17 cellular contexts compared by ENCODE assay signal in genomic region chr16:85258166-85258565, GRCh38.
A peak's percentile ranks its signal among the peaks of the same experiment; 100 is the strongest.
DNase-seq lines count a peak whose midpoint lies in the region; ATAC-seq and TF ChIP-seq lines count a peak whose summit lies in the region.
"Had no signal": no experiment of that assay in that cellular context is flagged by ENCODE, and none has a peak within 500 bp of the region (broad histone marks: within the 10 kb centered on the region; RNA-seq: fewer than 3 reads in every experiment).

No MANE protein-coding gene starts in this region.

- no peaks in the 10 kb centered on the region for H3K4me1 ChIP-seq in endodermal cell (ENCODE audit: control insufficient read depth, insufficient read depth, low read length)
- H3K4me1 ChIP-seq in HAP-1 = no peaks in the 10 kb centered on the region
- H3K4me1 ChIP-seq: Peyer's patch had no signal

- ATAC-seq in HG03175 (IDR thresholded peaks at IDR 0.05; ENCODE audit: unreplicated experiment) = no peak

- 88% methylated on average over 9 to 12 of the region's 12 CpGs for WGBS in endodermal cell (ENCODE audit: insufficient coverage in 1 of 2, insufficient read length in 1 of 2), 2 experiments

- no peaks in the 10 kb centered on the region for H3K36me3 Mint-ChIP-seq in endodermal cell (ENCODE audit: low read depth)
- H3K36me3 Mint-ChIP-seq: CD4-positive, alpha-beta memory T cell had no signal

- H3K4me1 Mint-ChIP-seq in endodermal cell = peaks cover 2% of the 10 kb centered on the region

- no peaks in the 10 kb centered on the region for H3K27me3 Mint-ChIP-seq in endodermal cell (ENCODE audit: insufficient read depth)

- H3K27ac Mint-ChIP-seq in endodermal cell = no peak overlapping the region
- H3K27ac Mint-ChIP-seq: CD4-positive, alpha-beta memory T cell had no signal

- TF ChIP-seq CTCF in endodermal cell (conservative IDR thresholded peaks at IDR 0.05) = no peak

- H3K36me3 ChIP-seq in endodermal cell (ENCODE audit: control insufficient read depth, insufficient read depth, low read length) (no peaks in the 10 kb centered on the region), HAP-1 (replicated peaks) (no peaks in the 10 kb centered on the region)
- H3K36me3 ChIP-seq: Peyer's patch had no signal

- H3K4me3 Mint-ChIP-seq in endodermal cell = no peak overlapping the region
- H3K4me3 Mint-ChIP-seq: CD4-positive, alpha-beta memory T cell had no signal

- no peak overlapping the region for H3K9ac ChIP-seq in endodermal cell (ENCODE audit: extremely low read depth, low read length, poor library complexity, severe bottlenecking)
- H3K9ac ChIP-seq: KMS-11 had no signal

- H3K27me3 ChIP-seq in endodermal cell (ENCODE audit: control insufficient read depth, insufficient read depth, low read length, poor library complexity, severe bottlenecking) (no peaks in the 10 kb centered on the region), HAP-1 (ENCODE audit: low read depth) (no peaks in the 10 kb centered on the region)
- H3K27me3 ChIP-seq: Peyer's patch had no signal

- in situ Hi-C loops in HAP-1 (cut with MboI; ENCODE audit: low sequenced_read_pairs) = no loop called here

- H3K9me3 Mint-ChIP-seq in endodermal cell = no peaks in the 10 kb centered on the region
- H3K9me3 Mint-ChIP-seq: CD4-positive, alpha-beta memory T cell had no signal

- H3K9me3 ChIP-seq in endodermal cell (ENCODE audit: control insufficient read depth, low read length) = no peaks in the 10 kb centered on the region
- no peaks in the 10 kb centered on the region for H3K9me3 ChIP-seq in HAP-1
- H3K9me3 ChIP-seq: Peyer's patch had no signal

- peak overlapping the region; percentile 79 for H3K27ac ChIP-seq in endodermal cell (ENCODE audit: low read depth, low read length)
- H3K27ac ChIP-seq: KMS-11, Peyer's patch had no signal

- DNase-seq in NCI-H82 (lab: John Stamatoyannopoulos, UW) = peak; percentile 55
- DNase-seq in NCI-H82 treated with DMSO at 0.1 percent for 48 hours (lab: John Stamatoyannopoulos, UW; ENCODE audit: unreplicated experiment) = no peak
- peak; percentile 82 for DNase-seq in NCI-H2171 treated with DMSO at 0.1 percent for 48 hours (lab: John Stamatoyannopoulos, UW)
- DNase-seq in endodermal cell = no peak
- DNase-seq in HAP-1 (ENCODE audit: low spot score in 2 of 2) = no peak
- DNase-seq in COLO668 (lab: John Stamatoyannopoulos, UW; ENCODE audit: unreplicated experiment) = no peak
- DNase-seq: DMS53, GF-D8, IMR-90, NCI-H1105 treated with DMSO at 0.1 percent for 48 hours, NCI-H2029 treated with DMSO at 0.1 percent for 48 hours, NCI-H446 treated with DMSO at 0.1 percent for 48 hours, NCI-H748 treated with DMSO at 0.1 percent for 48 hours, Peyer's patch had no signal

- no peak overlapping the region for H3K4me3 ChIP-seq in endodermal cell (ENCODE audit: low read length)
- H3K4me3 ChIP-seq in HAP-1 = no peak overlapping the region
- H3K4me3 ChIP-seq: Peyer's patch had no signal

Comparison
In these comparisons a context has a peak if more than half of its experiments do, and no peak if none do; other contexts are left out.
1. DNase-seq: peak in NCI-H82 (single experiment) and NCI-H2171 treated with DMSO at 0.1 percent for 48 hours (single experiment); none in NCI-H82 treated with DMSO at 0.1 percent for 48 hours (single experiment), endodermal cell (single experiment), HAP-1 (0 of 2) and COLO668 (single experiment).